9 cellular contexts compared by ENCODE assay signal in the genomic region with DNA sequence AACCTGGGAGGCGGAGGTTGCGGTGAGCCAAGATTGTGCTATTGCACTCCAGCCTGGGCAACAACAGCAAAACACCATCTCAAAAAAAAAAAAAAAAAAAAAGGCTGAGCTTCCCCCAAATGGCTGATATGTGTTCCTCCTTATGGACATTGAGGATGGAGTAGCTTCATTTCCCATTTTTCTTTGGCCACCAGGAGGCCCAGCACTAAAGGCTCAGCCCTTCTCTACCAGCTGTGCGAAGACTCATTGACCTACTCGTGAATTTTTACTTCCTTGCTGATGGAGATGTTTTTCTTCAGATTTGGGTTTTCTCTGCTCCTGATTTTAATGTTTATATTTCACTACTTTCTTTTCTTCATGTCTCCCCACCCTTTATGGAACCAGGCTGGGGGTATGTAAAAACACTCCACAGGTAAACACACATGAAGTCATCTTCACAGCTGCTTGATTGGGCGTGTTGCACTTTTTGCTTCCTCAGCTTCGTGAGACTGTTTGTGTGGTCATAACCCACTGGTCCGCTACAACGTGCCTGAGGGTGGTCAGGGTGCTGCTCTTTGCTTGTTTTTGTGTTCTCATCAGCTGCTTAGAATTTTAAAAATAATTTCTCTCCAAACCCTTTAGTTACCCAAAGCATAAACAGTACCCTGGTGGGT. TPM values are rescaled to one million over a fixed set of nuclear protein-coding genes. Genes with fewer than 3 reads are reported as not detected.
DNase-seq lines count a peak whose midpoint lies in the region; ATAC-seq and TF ChIP-seq lines count a peak whose summit lies in the region.
"Had no signal": no experiment of that assay in that cellular context is flagged by ENCODE, and none has a peak within 500 bp of the region (broad histone marks: within the 10 kb centered on the region; RNA-seq: fewer than 3 reads in every experiment).

No MANE protein-coding gene starts in this region.

- DNase-seq in left ventricle myocardium inferior (no peak), left ventricle myocardium superior (no peak), RWPE1 (ENCODE audit: low spot score) (no peak), foreskin fibroblast (no peak), type B pancreatic cell (ENCODE audit: extremely low spot score, unreplicated experiment) (no peak), T-cell (no peak), SK-N-DZ (ENCODE audit: low spot score) (no peak)
- DNase-seq in activated naive CD8-positive, alpha-beta T cell treated with anti-CD3 and anti-CD28 coated beads for 36 hours = no peak
- DNase-seq: occipital lobe had no signal

- H3K9me3 Mint-ChIP-seq in type B pancreatic cell (no peaks in the 10 kb centered on the region), T-cell (no peaks in the 10 kb centered on the region)
- H3K9me3 Mint-ChIP-seq in activated naive CD8-positive, alpha-beta T cell treated with anti-CD3 and anti-CD28 coated beads for 36 hours = no peaks in the 10 kb centered on the region

- no peak overlapping the region for H3K27ac Mint-ChIP-seq in type B pancreatic cell
- H3K27ac Mint-ChIP-seq in T-cell = peak overlapping the region in 1 of 2 donors; percentile 72
- no peak overlapping the region for H3K27ac Mint-ChIP-seq in activated naive CD8-positive, alpha-beta T cell treated with anti-CD3 and anti-CD28 coated beads for 36 hours

- H3K36me3 ChIP-seq in left ventricle myocardium inferior = peaks cover 17% of the 10 kb centered on the region

- POLR2A ChIA-PET in RWPE1 (lab: Yijun Ruan, JAX; ENCODE audit: low non-redundant PET) (interaction anchor here (0.7 kb wide), 2 partner anchors 24 to 61 kb away, joined by 14 read pairs; no protein-coding TSS in a partner anchor), T-cell (lab: Charles Lee) (interaction anchor here (0.6 to 1.4 kb wide), 3 partner anchors 9 to 68 kb away, joined by 5 to 7 read pairs (median 7); no protein-coding TSS in a partner anchor)

- no peaks in the 10 kb centered on the region for H3K9me3 ChIP-seq in left ventricle myocardium inferior (replicated peaks)

- peaks cover 3% of the 10 kb centered on the region for H3K36me3 Mint-ChIP-seq in type B pancreatic cell
- peaks cover 18% of the 10 kb centered on the region for H3K36me3 Mint-ChIP-seq in T-cell
- no peaks in the 10 kb centered on the region for H3K36me3 Mint-ChIP-seq in activated naive CD8-positive, alpha-beta T cell treated with anti-CD3 and anti-CD28 coated beads for 36 hours

- H3K27ac ChIP-seq in left ventricle myocardium inferior (replicated peaks) = no peak overlapping the region
- peak overlapping the region; percentile 100 for H3K27ac ChIP-seq in RWPE1

- no peaks in the 10 kb centered on the region for H3K27me3 ChIP-seq in left ventricle myocardium inferior (ENCODE audit: low read depth)

- TF ChIP-seq CTCF in left ventricle myocardium inferior (IDR thresholded peaks at IDR 0.05; ENCODE audit: borderline replicate concordance) = peak; percentile 37
- TF ChIP-seq CTCF in RWPE1 (conservative IDR thresholded peaks at IDR 0.05; ENCODE audit: low read depth) = no peak
- peak; percentile 31 for TF ChIP-seq CTCF in foreskin fibroblast (IDR thresholded peaks at IDR 0.05; ENCODE audit: low read depth, low read length)
- peak; percentile 57 for TF ChIP-seq CTCF in type B pancreatic cell (conservative IDR thresholded peaks at IDR 0.05)

- H3K4me1 ChIP-seq in left ventricle myocardium inferior = peaks cover 40% of the 10 kb centered on the region

- H3K4me3 ChIP-seq in left ventricle myocardium inferior = no peak overlapping the region
- no peak overlapping the region for H3K4me3 ChIP-seq in foreskin fibroblast (ENCODE audit: low read depth in 1 of 2, low read length in 2 of 2)

- H3K27me3 Mint-ChIP-seq in type B pancreatic cell (no peaks in the 10 kb centered on the region), T-cell (no peaks in the 10 kb centered on the region)
- no peaks in the 10 kb centered on the region for H3K27me3 Mint-ChIP-seq in activated naive CD8-positive, alpha-beta T cell treated with anti-CD3 and anti-CD28 coated beads for 36 hours

- ATAC-seq in left ventricle myocardium superior (no peak), T-cell (replicated peaks in 1 of 4) (no peak)

- no peak overlapping the region for H3K4me3 Mint-ChIP-seq in type B pancreatic cell
- H3K4me3 Mint-ChIP-seq in T-cell = peak overlapping the region in 1 of 3 donors; percentile 32
- no peak overlapping the region for H3K4me3 Mint-ChIP-seq in activated naive CD8-positive, alpha-beta T cell treated with anti-CD3 and anti-CD28 coated beads for 36 hours

- H3K4me1 Mint-ChIP-seq in type B pancreatic cell (ENCODE audit: unreplicated experiment) = peaks cover 11% of the 10 kb centered on the region
- H3K4me1 Mint-ChIP-seq in T-cell = peaks cover 19 to 51% (median 38%) of the 10 kb centered on the region in 3 donors
- H3K4me1 Mint-ChIP-seq in activated naive CD8-positive, alpha-beta T cell treated with anti-CD3 and anti-CD28 coated beads for 36 hours = peaks cover 13% of the 10 kb centered on the region

- intact Hi-C loops in left ventricle myocardium inferior (cut with micrococcal nuclease) = loop anchor here (5.0 kb wide), 1 partner anchor 52 kb away; no protein-coding TSS in a partner anchor
- intact Hi-C loops in left ventricle myocardium superior (cut with micrococcal nuclease) = no loop called here

- CTCF ChIA-PET in RWPE1 (lab: Yijun Ruan, JAX) = interaction anchor here (0.6 to 1.2 kb wide), 5 partner anchors 9 to 114 kb away, joined by 3 to 5 read pairs (median 4); no protein-coding TSS in a partner anchor
- CTCF ChIA-PET in T-cell (lab: Charles Lee) = interaction anchor here (0.5 to 1.0 kb wide), 5 partner anchors 16 to 546 kb away, joined by 3 to 6 read pairs (median 4); no protein-coding TSS in a partner anchor

RNA-seq across cellular contexts. Expression of gene SEMA4B, which starts 13.5 kb away (rescaled TPM):
- 22.7 TPM for total RNA-seq in left ventricle myocardium inferior
- 23.9 TPM for total RNA-seq in left ventricle myocardium superior
- 28.0 and 28.9 TPM in 2 replicates for total RNA-seq in type B pancreatic cell (ENCODE audit: low replicate concordance)
- 10 to 100 TPM; 11.7 to 34.7 (median 25.4) TPM for total RNA-seq in T-cell
- total RNA-seq in activated naive CD8-positive, alpha-beta T cell treated with anti-CD3 and anti-CD28 coated beads for 36 hours = 1 to 10 TPM; 3.0 to 4.1 TPM
- polyA plus RNA-seq in SK-N-DZ (2014; cell fraction: cytosol; rRNA removed) = 6.4 and 14.3 TPM in 2 replicates
- 4.4 and 11.4 TPM in 2 replicates for polyA plus RNA-seq in SK-N-DZ (2014; cell fraction: nucleus; rRNA removed)

RNA-seq across cellular contexts. Expression of gene CIB1, which starts 19.1 kb away (rescaled TPM):
- total RNA-seq in left ventricle myocardium inferior (69.6 TPM), left ventricle myocardium superior (71.7 TPM), type B pancreatic cell (ENCODE audit: low replicate concordance) (31.6 and 36.8 TPM in 2 replicates), T-cell (100 to 1,000 TPM; 112 to 201 (median 139) TPM)
- 100 to 1,000 TPM; 181 to 190 TPM for total RNA-seq in activated naive CD8-positive, alpha-beta T cell treated with anti-CD3 and anti-CD28 coated beads for 36 hours
- 5.1 and 9.0 TPM in 2 replicates for polyA plus RNA-seq in SK-N-DZ (2014; cell fraction: cytosol; rRNA removed)
- polyA plus RNA-seq in SK-N-DZ (2014; cell fraction: nucleus; rRNA removed) = 9.1 and 10.9 TPM in 2 replicates

RNA-seq across cellular contexts. Expression of gene GDPGP1, which starts 19.3 kb away (rescaled TPM):
- total RNA-seq in left ventricle myocardium inferior (15.5 TPM), left ventricle myocardium superior (13.8 TPM), type B pancreatic cell (ENCODE audit: low replicate concordance) (6.1 and 9.6 TPM in 2 replicates), T-cell (10 to 100 TPM in 3 of 5 donors, 1 to 10 TPM in 2; 7.9 to 14.5 (median 12.1) TPM)
- 10 to 100 TPM in 1 of 2 experiments, 1 to 10 TPM in 1; 8.3 to 11.8 TPM for total RNA-seq in activated naive CD8-positive, alpha-beta T cell treated with anti-CD3 and anti-CD28 coated beads for 36 hours
- 2.2 and 3.7 TPM in 2 replicates for polyA plus RNA-seq in SK-N-DZ (2014; cell fraction: cytosol; rRNA removed)
- 1.7 and 4.8 TPM in 2 replicates for polyA plus RNA-seq in SK-N-DZ (2014; cell fraction: nucleus; rRNA removed)

RNA-seq across cellular contexts. Expression of gene TTLL13, which starts 34.7 kb away (rescaled TPM):
- total RNA-seq in left ventricle myocardium inferior (0.19 TPM), left ventricle myocardium superior (0.20 TPM), type B pancreatic cell (ENCODE audit: low replicate concordance) (0.58 TPM in 1 of 2 replicates, not detected in the other), T-cell (1 to 10 TPM in 2 of 5 donors, under 1 TPM in 3; 0.46 to 1.7 (median 0.70) TPM)
- total RNA-seq in activated naive CD8-positive, alpha-beta T cell treated with anti-CD3 and anti-CD28 coated beads for 36 hours = under 1 TPM; 0.41 to 0.54 TPM
- not detected in 2 replicates for polyA plus RNA-seq in SK-N-DZ (2014; cell fraction: cytosol; rRNA removed)
- 0.27 TPM in 1 of 2 replicates, not detected in the other for polyA plus RNA-seq in SK-N-DZ (2014; cell fraction: nucleus; rRNA removed)

RNA-seq across cellular contexts. Expression of gene NGRN, which starts 50.8 kb away (rescaled TPM):
- total RNA-seq in left ventricle myocardium inferior = 120 TPM
- total RNA-seq in left ventricle myocardium superior = 117 TPM
- 79.2 and 103 TPM in 2 replicates for total RNA-seq in type B pancreatic cell (ENCODE audit: low replicate concordance)
- total RNA-seq in T-cell = 10 to 100 TPM; 44.5 to 53.1 (median 46.1) TPM
- 10 to 100 TPM; 24.3 TPM for total RNA-seq in activated naive CD8-positive, alpha-beta T cell treated with anti-CD3 and anti-CD28 coated beads for 36 hours
- 181 and 189 TPM in 2 replicates for polyA plus RNA-seq in SK-N-DZ (2014; cell fraction: cytosol; rRNA removed)
- polyA plus RNA-seq in SK-N-DZ (2014; cell fraction: nucleus; rRNA removed) = 79.9 and 121 TPM in 2 replicates
